Comparison of ENCODE assay signal across 14 cellular contexts in the genomic region with DNA sequence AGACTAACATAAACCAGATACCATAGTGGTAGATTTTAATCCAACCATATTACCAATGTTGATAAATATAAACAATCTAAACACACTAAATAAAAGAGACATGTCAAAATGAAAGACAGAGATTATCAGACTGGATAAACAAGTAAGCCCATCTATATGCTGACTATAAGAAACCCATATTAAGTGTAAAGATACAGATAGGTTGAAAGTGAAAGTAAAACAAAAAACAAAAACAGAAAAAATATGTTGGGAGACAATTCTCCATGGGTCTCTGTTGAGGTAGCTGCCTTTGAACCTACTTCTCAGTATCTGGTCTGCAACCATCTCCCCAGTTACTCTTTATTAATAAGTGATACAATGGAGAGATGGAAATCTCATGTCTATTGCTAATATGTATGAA. TPM values are rescaled to one million over a fixed set of nuclear protein-coding genes. Genes with fewer than 3 reads are reported as not detected.
DNase-seq lines count a peak whose midpoint lies in the region; ATAC-seq and TF ChIP-seq lines count a peak whose summit lies in the region.
"Had no signal": no experiment of that assay in that cellular context is flagged by ENCODE, and none has a peak within 500 bp of the region (broad histone marks: within the 10 kb centered on the region; RNA-seq: fewer than 3 reads in every experiment).

No MANE protein-coding gene starts in this region.

- H3K4ac ChIP-seq in mesenchymal stem cell (ENCODE audit: low read depth in 1 of 2, low read length in 2 of 2): no peak overlapping the region

- no peak overlapping the region for H2BK5ac ChIP-seq in mesenchymal stem cell (ENCODE audit: low read depth, low read length, poor library complexity, severe bottlenecking)

- H3K27me3 ChIP-seq in CD4-positive, CD25-positive, alpha-beta regulatory T cell (ENCODE audit: control insufficient read depth, insufficient read depth, low read length): no peaks in the 10 kb centered on the region
- H3K27me3 ChIP-seq in adipocyte (replicated peaks; ENCODE audit: control insufficient read depth, insufficient read depth, low read length): no peaks in the 10 kb centered on the region
- H3K27me3 ChIP-seq in mesenchymal stem cell (ENCODE audit: control insufficient read depth in 1 of 2, insufficient read depth in 1 of 2, low read length in 2 of 2): no peaks in the 10 kb centered on the region
- H3K27me3 ChIP-seq: body of pancreas had no signal

- peak overlapping the region; percentile 36 to 75 (median 67) for H3K4me3 Mint-ChIP-seq in CD4-positive, CD25-positive, alpha-beta regulatory T cell
- H3K4me3 Mint-ChIP-seq in IgD-negative memory B cell (peak overlapping the region in 2 of 4 donors; percentile 65 to 85), WTC11 (no peak overlapping the region)

- no peak for TF ChIP-seq CTCF in WTC11 (IDR thresholded peaks at IDR 0.05)

- H2BK120ac ChIP-seq in mesenchymal stem cell (ENCODE audit: low read depth, low read length): no peak overlapping the region

- H3K9me3 ChIP-seq in CD4-positive, CD25-positive, alpha-beta regulatory T cell (ENCODE audit: control insufficient read depth in 2 of 2, low read length in 2 of 2): peaks cover 0 to 2% of the 10 kb centered on the region in 2 experiments
- H3K9me3 ChIP-seq in adipocyte (ENCODE audit: control insufficient read depth, low read length) (peaks cover 10% of the 10 kb centered on the region), mesenchymal stem cell (ENCODE audit: control insufficient read depth, low read length) (peaks cover 23% of the 10 kb centered on the region)
- H3K9me3 ChIP-seq: body of pancreas had no signal

- no peak overlapping the region for H3K18ac ChIP-seq in mesenchymal stem cell (ENCODE audit: low read depth in 1 of 2, low read length in 2 of 2)

- peaks cover 3% of the 10 kb centered on the region for H3K4me1 ChIP-seq in CD4-positive, CD25-positive, alpha-beta regulatory T cell (ENCODE audit: control insufficient read depth, insufficient read depth, low read length, poor library complexity, severe bottlenecking)
- H3K4me1 ChIP-seq in adipocyte (ENCODE audit: control insufficient read depth, insufficient read depth, low read length) (peaks cover 25% of the 10 kb centered on the region), mesenchymal stem cell (ENCODE audit: control insufficient read depth, insufficient read depth, low read depth, low read length) (no peaks in the 10 kb centered on the region)

- ATAC-seq in CD4-positive, CD25-positive, alpha-beta regulatory T cell (ENCODE audit: low read depth in 2 of 2): peak; percentile 62 to 65
- ATAC-seq in WTC11: no peak
- ATAC-seq in GM18867 (IDR thresholded peaks at IDR 0.05; ENCODE audit: unreplicated experiment): no peak
- ATAC-seq: body of pancreas, Right ventricle myocardium inferior had no signal

- peak overlapping the region; percentile 58 for H3K27ac ChIP-seq in CD4-positive, CD25-positive, alpha-beta regulatory T cell (ENCODE audit: insufficient read depth, low read length, poor library complexity, severe bottlenecking)
- no peak overlapping the region for H3K27ac ChIP-seq in mesenchymal stem cell (ENCODE audit: low read length, poor library complexity, severe bottlenecking)

- peaks cover 3% of the 10 kb centered on the region for H3K36me3 ChIP-seq in CD4-positive, CD25-positive, alpha-beta regulatory T cell (ENCODE audit: control insufficient read depth, insufficient read depth, low read length)
- peaks cover 88% of the 10 kb centered on the region for H3K36me3 ChIP-seq in adipocyte (ENCODE audit: control insufficient read depth, insufficient read depth, low read length, severe bottlenecking)
- peaks cover 0 to 91% of the 10 kb centered on the region in 2 experiments for H3K36me3 ChIP-seq in mesenchymal stem cell (ENCODE audit: control insufficient read depth in 1 of 2, insufficient read depth in 2 of 2, low read depth in 1 of 2, low read length in 2 of 2)

- POLR2A ChIA-PET in WTC11 (lab: Charles Lee): no interaction called here

- no peak overlapping the region for H2BK12ac ChIP-seq in mesenchymal stem cell (ENCODE audit: low read length in 2 of 2)

- CTCF ChIA-PET in WTC11 (lab: Charles Lee): no interaction called here

- no peak overlapping the region for H4K91ac ChIP-seq in mesenchymal stem cell (ENCODE audit: low read length)

- no peak overlapping the region for H3K23ac ChIP-seq in mesenchymal stem cell (ENCODE audit: low read length in 2 of 2)

- H3K4me1 Mint-ChIP-seq in CD4-positive, CD25-positive, alpha-beta regulatory T cell: peaks cover 28 to 48% (median 30%) of the 10 kb centered on the region in 4 donors
- H3K4me1 Mint-ChIP-seq in IgD-negative memory B cell (peaks cover 9 to 21% (median 20%) of the 10 kb centered on the region in 3 donors), WTC11 (no peaks in the 10 kb centered on the region)

- peaks cover 32% of the 10 kb centered on the region for H3K36me3 Mint-ChIP-seq in CD4-positive, CD25-positive, alpha-beta regulatory T cell
- H3K36me3 Mint-ChIP-seq in IgD-negative memory B cell (peaks cover 17% of the 10 kb centered on the region), WTC11 (peaks cover 9% of the 10 kb centered on the region; the same call in 1 of the 2 replicates)

- peaks cover 0 to 10% (median 3%) of the 10 kb centered on the region in 7 donors for H3K9me3 Mint-ChIP-seq in CD4-positive, CD25-positive, alpha-beta regulatory T cell
- H3K9me3 Mint-ChIP-seq in IgD-negative memory B cell (peaks cover 3 to 21% (median 9%) of the 10 kb centered on the region in 3 donors), WTC11 (peaks cover 19% of the 10 kb centered on the region)

- H3K79me1 ChIP-seq in mesenchymal stem cell (replicated peaks; ENCODE audit: low read length, poor library complexity, severe bottlenecking): peaks cover 15% of the 10 kb centered on the region

- peak in 2 of 3 donors; percentile 29 to 40 for DNase-seq in CD4-positive, CD25-positive, alpha-beta regulatory T cell
- DNase-seq in adipocyte (ENCODE audit: low read depth): no peak
- DNase-seq in mesenchymal stem cell: peak; percentile 41
- no peak for DNase-seq in stimulated activated CD8-positive, alpha-beta memory T cell treated with anti-CD3 and anti-CD28 coated beads, Interleukin-4, amount 100 ng/mL, for 48 hours
- DNase-seq in activated gamma-delta T cell (lab: John Stamatoyannopoulos, UW): no peak
- no peak for DNase-seq in WTC11 (ENCODE audit: low spot score)
- DNase-seq: body of pancreas; DMS153; KG1; NCI-H2171 treated with DMSO at 0.1 percent for 48 hours; stimulated activated CD4-positive, alpha-beta T cell treated with anti-CD3 and anti-CD28 coated beads, Interleukin-2, amount 100 ng/mL, for 48 hours had no signal

- H2AFZ ChIP-seq in mesenchymal stem cell (ENCODE audit: low read depth, low read length): no peak overlapping the region

- peak overlapping the region; percentile 28 for H3K4me2 ChIP-seq in mesenchymal stem cell (ENCODE audit: low read length, poor library complexity, severe bottlenecking)

- no peak overlapping the region for H3K14ac ChIP-seq in mesenchymal stem cell (ENCODE audit: low read length in 2 of 2)

- H2BK15ac ChIP-seq in mesenchymal stem cell (ENCODE audit: low read depth, poor library complexity, severe bottlenecking): no peak overlapping the region

- H3K27ac Mint-ChIP-seq in CD4-positive, CD25-positive, alpha-beta regulatory T cell: peak overlapping the region; percentile 68 to 86 (median 72)
- peak overlapping the region in 2 of 3 donors; percentile 6 to 61 for H3K27ac Mint-ChIP-seq in IgD-negative memory B cell
- H3K27ac Mint-ChIP-seq in WTC11: no peak overlapping the region

- peak overlapping the region; percentile 80 for H3K4me3 ChIP-seq in CD4-positive, CD25-positive, alpha-beta regulatory T cell (ENCODE audit: low read depth, low read length)
- H3K4me3 ChIP-seq in adipocyte (ENCODE audit: low read length) (peak overlapping the region; percentile 51), mesenchymal stem cell (ENCODE audit: insufficient read depth in 1 of 2, low read depth in 1 of 2, low read length in 2 of 2) (peak overlapping the region in 1 of 2 experiments; percentile 34)
- H3K4me3 ChIP-seq: body of pancreas had no signal

- H3K9ac ChIP-seq in adipocyte (ENCODE audit: low read length): peak overlapping the region; percentile 18
- H3K9ac ChIP-seq in mesenchymal stem cell (ENCODE audit: low read length): peak overlapping the region; percentile 15

- H2AK5ac ChIP-seq in mesenchymal stem cell (ENCODE audit: low read length, severe bottlenecking): no peak overlapping the region

- no peaks in the 10 kb centered on the region for H3K27me3 Mint-ChIP-seq in CD4-positive, CD25-positive, alpha-beta regulatory T cell
- no peaks in the 10 kb centered on the region for H3K27me3 Mint-ChIP-seq in IgD-negative memory B cell
- H3K27me3 Mint-ChIP-seq in WTC11 (ENCODE audit: low read depth): no peaks in the 10 kb centered on the region

- no peak overlapping the region for H4K8ac ChIP-seq in mesenchymal stem cell (ENCODE audit: low read length)

RNA-seq across cellular contexts. Expression of gene REV3L, which starts 21.2 kb away (rescaled TPM):
- 35.7 TPM for total RNA-seq in CD4-positive, CD25-positive, alpha-beta regulatory T cell
- 10 to 100 TPM in 1 of 4 donors, 1 to 10 TPM in 3; 6.5 to 11.2 (median 8.8) TPM for polyA plus RNA-seq in CD4-positive, CD25-positive, alpha-beta regulatory T cell
- 16.5 TPM for polyA plus RNA-seq in IgD-negative memory B cell
- polyA plus RNA-seq in mesenchymal stem cell (2013, experiment 1 of 2): 7.5 TPM
- 7.5 TPM for polyA plus RNA-seq in mesenchymal stem cell (2013, experiment 2 of 2)
- 5.0 to 5.7 TPM (median 5.2 TPM) in 3 replicates for total RNA-seq in WTC11 (2021)

Comparison
In these comparisons a context has a peak if more than half of its experiments do, and no peak if none do; other contexts are left out.
1. ATAC-seq: peak in CD4-positive, CD25-positive, alpha-beta regulatory T cell (2 of 2); none in WTC11 (single experiment) and GM18867 (single experiment).
2. DNase-seq: peak in CD4-positive, CD25-positive, alpha-beta regulatory T cell (2 of 3) and mesenchymal stem cell (single experiment); none in adipocyte (single experiment), stimulated activated CD8-positive, alpha-beta memory T cell treated with anti-CD3 and anti-CD28 coated beads, Interleukin-4, amount 100 ng/mL, for 48 hours (single experiment), activated gamma-delta T cell (single experiment) and WTC11 (single experiment).